Comparison of ENCODE assay signal across 8 cellular contexts in the genomic region with DNA sequence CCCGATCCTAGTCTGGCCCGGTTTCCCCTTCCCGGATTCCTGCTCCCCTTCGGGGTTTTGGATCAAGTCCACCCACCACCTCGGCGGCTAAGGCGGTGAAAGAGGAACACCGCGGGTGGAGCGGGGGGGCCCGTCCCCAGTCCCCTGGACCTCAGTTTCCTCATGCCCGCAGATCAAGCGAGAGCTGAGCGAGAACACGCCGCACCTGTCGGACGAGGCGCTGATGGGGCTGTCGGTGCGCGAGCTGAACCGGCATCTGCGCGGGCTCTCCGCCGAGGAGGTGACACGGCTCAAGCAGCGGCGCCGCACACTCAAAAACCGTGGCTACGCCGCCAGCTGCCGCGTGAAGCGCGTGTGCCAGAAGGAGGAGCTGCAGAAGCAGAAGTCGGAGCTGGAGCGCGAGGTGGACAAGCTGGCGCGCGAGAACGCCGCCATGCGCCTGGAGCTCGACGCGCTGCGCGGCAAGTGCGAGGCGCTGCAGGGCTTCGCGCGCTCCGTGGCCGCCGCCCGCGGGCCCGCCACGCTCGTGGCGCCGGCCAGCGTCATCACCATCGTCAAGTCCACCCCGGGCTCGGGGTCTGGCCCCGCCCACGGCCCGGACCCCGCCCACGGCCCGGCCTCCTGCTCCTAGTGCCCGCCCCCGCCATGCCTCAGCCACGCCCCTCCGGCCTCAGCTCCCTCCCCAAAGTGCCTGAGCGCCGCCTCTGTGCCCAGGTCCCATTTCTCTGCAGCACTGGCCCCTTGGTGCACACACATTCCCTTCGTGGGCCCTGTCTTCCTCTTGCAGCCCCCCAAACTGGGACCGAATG. TPM values are rescaled to one million over a fixed set of nuclear protein-coding genes. Genes with fewer than 3 reads are reported as not detected.
DNase-seq lines count a peak whose midpoint lies in the region; ATAC-seq and TF ChIP-seq lines count a peak whose summit lies in the region.

No MANE protein-coding gene starts in this region.

- H3K4me3 ChIP-seq in GM06990 (replicated peaks; ENCODE audit: low read depth, low read length) = peak overlapping the region; percentile 50

- H3K4me1 Mint-ChIP-seq in progenitor cell of endocrine pancreas (ENCODE audit: low read depth) = peaks cover 18% of the 10 kb centered on the region

- peaks cover 3% of the 10 kb centered on the region for H3K36me3 Mint-ChIP-seq in progenitor cell of endocrine pancreas (ENCODE audit: insufficient read depth)

- no peaks in the 10 kb centered on the region; the same call in 1 of the 2 replicates for H3K36me3 ChIP-seq in GM06990 (ENCODE audit: control insufficient read depth, insufficient read depth, low read length)

- no peaks in the 10 kb centered on the region for H3K9me3 Mint-ChIP-seq in progenitor cell of endocrine pancreas (ENCODE audit: low read depth)

- H3K4me3 Mint-ChIP-seq in progenitor cell of endocrine pancreas (ENCODE audit: low read depth) = peak overlapping the region; percentile 33

- H3K27me3 Mint-ChIP-seq in progenitor cell of endocrine pancreas = peaks cover 22% of the 10 kb centered on the region

- H3K27ac Mint-ChIP-seq in progenitor cell of endocrine pancreas = peak overlapping the region; percentile 37

- H3K27me3 ChIP-seq in GM06990 (replicated peaks; ENCODE audit: control insufficient read depth, insufficient read depth, low read length) = no peaks in the 10 kb centered on the region

- no peak for ATAC-seq in HG02981 (IDR thresholded peaks at IDR 0.05; ENCODE audit: unreplicated experiment)
- ATAC-seq in HG03045 (IDR thresholded peaks at IDR 0.05; ENCODE audit: unreplicated experiment) = no peak

- DNase-seq in GM06990 (ENCODE audit: extremely low read depth, insufficient read length) = peak; percentile 83
- peak; percentile 52 for DNase-seq in NCI-H146 (lab: John Stamatoyannopoulos, UW)
- DNase-seq in activated T-helper 9 cell treated with anti-CD3 and anti-CD28 coated beads, Interleukin-2, amount 50 U/mL, for 16 hours (ENCODE audit: low read depth) = peak; percentile 67
- DNase-seq in germinal center (ENCODE audit: low spot score) = peak; percentile 85
- DNase-seq in progenitor cell of endocrine pancreas (ENCODE audit: low spot score, unreplicated experiment) = peak; percentile 44
- DNase-seq in NCI-H510A (lab: John Stamatoyannopoulos, UW) = no peak

- TF ChIP-seq CTCF in GM06990 (IDR thresholded peaks at IDR 0.05; ENCODE audit: insufficient read depth, low read length, poor library complexity, severe bottlenecking) (peak; percentile 20), progenitor cell of endocrine pancreas (IDR thresholded peaks at IDR 0.05; ENCODE audit: unreplicated experiment) (peak; percentile 14)

RNA-seq across cellular contexts. Expression of gene MAFF, which starts 12.7 kb away (rescaled TPM):
- total RNA-seq in progenitor cell of endocrine pancreas = 8.4 and 10.2 TPM in 2 replicates

RNA-seq across cellular contexts. Expression of gene PLA2G6, which starts 32.8 kb away (rescaled TPM):
- 76.0 and 76.4 TPM in 2 replicates for total RNA-seq in progenitor cell of endocrine pancreas

RNA-seq across cellular contexts. Expression of gene TMEM184B, which starts 58.4 kb away (rescaled TPM):
- 67.3 and 71.7 TPM in 2 replicates for total RNA-seq in progenitor cell of endocrine pancreas
